Comparison of ENCODE assay signal across 18 cellular contexts in the genomic region with DNA sequence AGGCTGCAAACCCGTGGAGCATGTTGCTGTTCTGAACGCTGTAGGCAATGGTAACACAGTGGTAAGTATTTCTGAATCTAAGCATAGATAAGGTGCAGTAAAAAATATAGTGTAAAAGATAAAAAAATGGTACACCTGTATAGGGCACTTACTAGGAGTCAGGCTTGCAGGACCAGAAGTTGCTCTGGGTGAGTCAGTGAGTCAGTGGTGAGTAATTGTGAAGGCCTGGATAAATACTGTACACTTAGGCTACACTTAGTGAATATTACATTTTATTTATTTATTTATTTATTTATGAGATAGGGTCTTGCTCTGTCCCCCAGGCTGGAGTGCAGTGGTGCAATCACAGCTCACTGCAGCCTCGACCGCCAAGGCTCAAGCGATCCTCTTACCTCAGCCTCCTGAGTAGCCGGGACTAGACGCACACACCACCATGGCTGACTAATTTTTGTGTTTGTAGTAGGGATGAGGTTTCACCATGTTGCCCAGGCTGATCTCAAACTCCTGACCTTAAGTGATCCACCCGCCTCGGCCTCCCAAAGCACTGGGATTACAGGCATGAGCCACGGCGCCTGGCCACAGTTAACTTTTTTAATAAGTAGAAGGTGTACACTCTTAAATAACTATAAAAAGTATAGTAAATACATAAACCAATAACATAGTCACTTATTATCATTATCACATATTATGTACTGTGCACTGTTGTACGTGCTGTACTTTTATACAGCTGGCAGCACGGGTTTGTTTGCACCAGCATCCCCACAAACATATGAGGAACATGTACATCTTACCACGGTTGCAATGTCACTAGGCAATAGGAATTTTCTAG.
DNase-seq lines count a peak whose midpoint lies in the region; ATAC-seq and TF ChIP-seq lines count a peak whose summit lies in the region.
"Had no signal": no experiment of that assay in that cellular context is flagged by ENCODE, and none has a peak within 500 bp of the region (broad histone marks: within the 10 kb centered on the region; RNA-seq: fewer than 3 reads in every experiment).

No MANE protein-coding gene starts in this region.

- no peaks in the 10 kb centered on the region for H3K36me3 Mint-ChIP-seq in stimulated activated effector memory CD8-positive, alpha-beta T cell treated with anti-CD3 and anti-CD28 coated beads, Interleukin-12 subunit alpha, Interleukin-12 subunit beta, amount 100 ng/mL, for 72 hours

- H3K9me3 Mint-ChIP-seq in stimulated activated effector memory CD8-positive, alpha-beta T cell treated with anti-CD3 and anti-CD28 coated beads, Interleukin-12 subunit alpha, Interleukin-12 subunit beta, amount 100 ng/mL, for 72 hours = no peaks in the 10 kb centered on the region
- no peaks in the 10 kb centered on the region for H3K9me3 Mint-ChIP-seq in stimulated activated naive CD8-positive, alpha-beta T cell treated with anti-CD3 and anti-CD28 coated beads, Interleukin-15, amount 100 ng/mL, for 72 hours
- H3K9me3 Mint-ChIP-seq: activated CD4-positive, alpha-beta memory T cell treated with anti-CD3 and anti-CD28 coated beads, Interleukin-2, amount 10 ng/mL, durations not matched to agents 7 days and 5 days; activated naive CD8-positive, alpha-beta T cell treated with anti-CD3 and anti-CD28 coated beads, Interleukin-2, amount 50 U/mL, for 24 hours; activated T-cell treated with anti-CD3 and anti-CD28 coated beads, Interleukin-2, amount 50 U/mL, for 72 hours had no signal

- H3K4me3 ChIP-seq in fibroblast of the aortic adventitia (ENCODE audit: low read depth, low read length) = no peak overlapping the region
- H3K4me3 ChIP-seq: hepatocyte, tibial nerve had no signal

- H3K27me3 Mint-ChIP-seq in stimulated activated naive CD8-positive, alpha-beta T cell treated with anti-CD3 and anti-CD28 coated beads, Interleukin-15, amount 100 ng/mL, for 72 hours = no peaks in the 10 kb centered on the region
- H3K27me3 Mint-ChIP-seq: activated naive CD8-positive, alpha-beta T cell treated with anti-CD3 and anti-CD28 coated beads, Interleukin-2, amount 50 U/mL, for 24 hours had no signal

- no peak overlapping the region for H3K4me3 Mint-ChIP-seq in stimulated activated effector memory CD8-positive, alpha-beta T cell treated with anti-CD3 and anti-CD28 coated beads, Interleukin-12 subunit alpha, Interleukin-12 subunit beta, amount 100 ng/mL, for 72 hours
- no peak overlapping the region for H3K4me3 Mint-ChIP-seq in stimulated activated naive CD8-positive, alpha-beta T cell treated with anti-CD3 and anti-CD28 coated beads, Interleukin-15, amount 100 ng/mL, for 72 hours
- H3K4me3 Mint-ChIP-seq: activated CD4-positive, alpha-beta memory T cell treated with anti-CD3 and anti-CD28 coated beads, Interleukin-2, amount 10 ng/mL, durations not matched to agents 7 days and 5 days; activated naive CD8-positive, alpha-beta T cell treated with anti-CD3 and anti-CD28 coated beads, Interleukin-2, amount 50 U/mL, for 24 hours; activated T-cell treated with anti-CD3 and anti-CD28 coated beads, Interleukin-2, amount 50 U/mL, for 72 hours had no signal

- no peak overlapping the region for H3K27ac Mint-ChIP-seq in stimulated activated effector memory CD8-positive, alpha-beta T cell treated with anti-CD3 and anti-CD28 coated beads, Interleukin-12 subunit alpha, Interleukin-12 subunit beta, amount 100 ng/mL, for 72 hours
- H3K27ac Mint-ChIP-seq in stimulated activated naive CD8-positive, alpha-beta T cell treated with anti-CD3 and anti-CD28 coated beads, Interleukin-15, amount 100 ng/mL, for 72 hours = no peak overlapping the region
- H3K27ac Mint-ChIP-seq: activated CD4-positive, alpha-beta memory T cell treated with anti-CD3 and anti-CD28 coated beads, Interleukin-2, amount 10 ng/mL, durations not matched to agents 7 days and 5 days; activated naive CD8-positive, alpha-beta T cell treated with anti-CD3 and anti-CD28 coated beads, Interleukin-2, amount 50 U/mL, for 24 hours; activated T-cell treated with anti-CD3 and anti-CD28 coated beads, Interleukin-2, amount 50 U/mL, for 72 hours had no signal

- H3K4me1 Mint-ChIP-seq in stimulated activated effector memory CD8-positive, alpha-beta T cell treated with anti-CD3 and anti-CD28 coated beads, Interleukin-12 subunit alpha, Interleukin-12 subunit beta, amount 100 ng/mL, for 72 hours = peaks cover 13% of the 10 kb centered on the region
- peaks cover 51% of the 10 kb centered on the region for H3K4me1 Mint-ChIP-seq in stimulated activated naive CD8-positive, alpha-beta T cell treated with anti-CD3 and anti-CD28 coated beads, Interleukin-15, amount 100 ng/mL, for 72 hours
- H3K4me1 Mint-ChIP-seq: activated CD4-positive, alpha-beta memory T cell treated with anti-CD3 and anti-CD28 coated beads, Interleukin-2, amount 10 ng/mL, durations not matched to agents 7 days and 5 days had no signal

- TF ChIP-seq CTCF in 22Rv1 (IDR thresholded peaks at IDR 0.05) (no peak), VCaP (conservative IDR thresholded peaks at IDR 0.05) (no peak), fibroblast of the aortic adventitia (IDR thresholded peaks at IDR 0.05; ENCODE audit: insufficient read depth, low read length) (no peak)

- peak overlapping the region; percentile 47 for H3K27ac ChIP-seq in 22Rv1
- peak overlapping the region; percentile 95 for H3K27ac ChIP-seq in VCaP
- H3K27ac ChIP-seq: hepatocyte, tibial nerve had no signal

- DNase-seq in HPDE6-E6E7 (ENCODE audit: extremely low spot score) (peak; percentile 32), fibroblast of the aortic adventitia (ENCODE audit: low read depth) (peak; percentile 29), GDM1 (lab: John Stamatoyannopoulos, UW) (no peak)
- no peak for DNase-seq in stimulated activated effector memory CD8-positive, alpha-beta T cell treated with anti-CD3 and anti-CD28 coated beads, Interleukin-12 subunit alpha, Interleukin-12 subunit beta, amount 100 ng/mL, for 72 hours (ENCODE audit: low spot score in 2 of 2)
- no peak for DNase-seq in activated naive CD4-positive, alpha-beta T cell treated with Interleukin-2 at 50 U/mL for 16 hours
- DNase-seq in stimulated activated naive CD8-positive, alpha-beta T cell treated with anti-CD3 and anti-CD28 coated beads, Interleukin-15, amount 100 ng/mL, for 72 hours = no peak
- DNase-seq: activated CD4-positive, alpha-beta memory T cell treated with anti-CD3 and anti-CD28 coated beads, Interleukin-2, amount 10 ng/mL, durations not matched to agents 7 days and 5 days; activated naive CD8-positive, alpha-beta T cell treated with anti-CD3 and anti-CD28 coated beads, Interleukin-2, amount 50 U/mL, for 24 hours; activated T-cell treated with anti-CD3 and anti-CD28 coated beads, Interleukin-2, amount 50 U/mL, for 72 hours; left colon; NCI-H1105; NCI-H345; occipital lobe; stimulated activated CD4-positive, alpha-beta T cell treated with anti-CD3 and anti-CD28 coated beads, Interleukin-4, amount 100 ng/mL, for 4 hours had no signal

- no peak for ATAC-seq in stimulated activated effector memory CD8-positive, alpha-beta T cell treated with anti-CD3 and anti-CD28 coated beads, Interleukin-12 subunit alpha, Interleukin-12 subunit beta, amount 100 ng/mL, for 72 hours
- ATAC-seq in stimulated activated naive CD8-positive, alpha-beta T cell treated with anti-CD3 and anti-CD28 coated beads, Interleukin-15, amount 100 ng/mL, for 72 hours = no peak
- ATAC-seq: activated naive CD8-positive, alpha-beta T cell treated with anti-CD3 and anti-CD28 coated beads, Interleukin-2, amount 50 U/mL, for 24 hours; activated T-cell treated with anti-CD3 and anti-CD28 coated beads, Interleukin-2, amount 50 U/mL, for 72 hours; left colon had no signal

Comparison
In these comparisons a context has a peak if more than half of its experiments do, and no peak if none do; other contexts are left out.
1. DNase-seq: peak in HPDE6-E6E7 (single experiment) and fibroblast of the aortic adventitia (single experiment); none in stimulated activated effector memory CD8-positive, alpha-beta T cell treated with anti-CD3 and anti-CD28 coated beads, Interleukin-12 subunit alpha, Interleukin-12 subunit beta, amount 100 ng/mL, for 72 hours (0 of 2), activated naive CD4-positive, alpha-beta T cell treated with Interleukin-2 at 50 U/mL for 16 hours (single experiment), stimulated activated naive CD8-positive, alpha-beta T cell treated with anti-CD3 and anti-CD28 coated beads, Interleukin-15, amount 100 ng/mL, for 72 hours (0 of 2) and GDM1 (single experiment).